In genomic region chr10:110651044-110651958, GRCh38 we compare ENCODE assay signal across 8 cellular contexts. TPM values are rescaled to one million over a fixed set of nuclear protein-coding genes. Genes with fewer than 3 reads are reported as not detected.
A peak's percentile ranks its signal among the peaks of the same experiment; 100 is the strongest.
DNase-seq lines count a peak whose midpoint lies in the region; ATAC-seq, FAIRE-seq and TF ChIP-seq lines count a peak whose summit lies in the region.

No MANE protein-coding gene starts in this region.

- intact Hi-C loops in kidney (cut with DNase I), result no loop called here

- H3K36me3 ChIP-seq in WERI-Rb-1 (no peaks in the 10 kb centered on the region), kidney (ENCODE audit: control insufficient read depth in 1 of 2, insufficient read depth in 2 of 2, low read length in 2 of 2) (no peaks in the 10 kb centered on the region)

- no peaks in the 10 kb centered on the region for H3K27me3 ChIP-seq in WERI-Rb-1 (ENCODE audit: insufficient read depth, low read depth, severe bottlenecking)

- no peak overlapping the region for H3K27ac Mint-ChIP-seq in activated naive CD4-positive, alpha-beta T cell treated with anti-CD3 and anti-CD28 coated beads, Interleukin-2, amount 50 U/mL, for 72 hours
- peak overlapping the region in 1 of 6 donors; percentile 52 for H3K27ac Mint-ChIP-seq in naive B cell
- no peak overlapping the region for H3K27ac Mint-ChIP-seq in endothelial cell (ENCODE audit: unreplicated experiment)

- no peaks in the 10 kb centered on the region for H3K36me3 Mint-ChIP-seq in activated naive CD4-positive, alpha-beta T cell treated with anti-CD3 and anti-CD28 coated beads, Interleukin-2, amount 50 U/mL, for 72 hours
- H3K36me3 Mint-ChIP-seq in naive B cell, result peaks cover 0 to 5% of the 10 kb centered on the region in 2 donors
- no peaks in the 10 kb centered on the region for H3K36me3 Mint-ChIP-seq in endothelial cell (ENCODE audit: low read depth, unreplicated experiment)

- ATAC-seq in activated naive CD4-positive, alpha-beta T cell treated with anti-CD3 and anti-CD28 coated beads, Interleukin-2, amount 50 U/mL, for 72 hours, result peak; percentile 38 to 79
- peak; percentile 81 for ATAC-seq in HG02981 (IDR thresholded peaks at IDR 0.05; ENCODE audit: unreplicated experiment)
- ATAC-seq in naive B cell (ENCODE audit: low read depth in 2 of 2), result peak; percentile 10 to 27

- DNase-seq in activated naive CD4-positive, alpha-beta T cell treated with anti-CD3 and anti-CD28 coated beads, Interleukin-2, amount 50 U/mL, for 72 hours (ENCODE audit: low spot score in 2 of 2), result peak in 1 of 2 donors; percentile 7
- DNase-seq in activated naive CD4-positive, alpha-beta T cell treated with Interleukin-2 at 50 U/mL for 16 hours, result no peak
- DNase-seq in WERI-Rb-1, result peak; percentile 74
- DNase-seq in naive B cell, result no peak
- no peak for DNase-seq in NCI-H2107 treated with DMSO at 0.1 percent for 48 hours (lab: John Stamatoyannopoulos, UW; ENCODE audit: unreplicated experiment)
- no peak for DNase-seq in endothelial cell (ENCODE audit: low spot score)
- DNase-seq in kidney, result no peak

- peaks cover 0 to 5% of the 10 kb centered on the region in 2 donors for H3K4me1 ChIP-seq in kidney (ENCODE audit: control insufficient read depth in 1 of 2, insufficient read depth in 1 of 2, low read depth in 1 of 2, low read length in 2 of 2)

- no peak overlapping the region for H3K9ac ChIP-seq in kidney (ENCODE audit: low read length in 2 of 2)

- H3K9me3 ChIP-seq in WERI-Rb-1 (ENCODE audit: severe bottlenecking) (no peaks in the 10 kb centered on the region), kidney (ENCODE audit: control insufficient read depth in 1 of 2, low read length in 2 of 2) (no peaks in the 10 kb centered on the region)

- no peak for TF ChIP-seq CTCF in WERI-Rb-1 (IDR thresholded peaks at IDR 0.05; ENCODE audit: low read depth, low read length)
- no peak for TF ChIP-seq CTCF in endothelial cell (IDR thresholded peaks at IDR 0.05; ENCODE audit: unreplicated experiment)
- no peak for TF ChIP-seq CTCF in kidney (IDR thresholded peaks at IDR 0.05; ENCODE audit: borderline replicate concordance, extremely low read depth, insufficient read depth)

- H3K27me3 Mint-ChIP-seq in naive B cell (peaks cover 18 to 41% (median 27%) of the 10 kb centered on the region in 3 donors), endothelial cell (ENCODE audit: unreplicated experiment) (no peaks in the 10 kb centered on the region)

- FAIRE-seq in kidney (lab: Jason Lieb, UNC), result no peak

- H3K4me3 ChIP-seq in WERI-Rb-1 (ENCODE audit: low read depth, low read length) (peak overlapping the region; percentile 21), kidney (ENCODE audit: low read length in 2 of 2) (no peak overlapping the region)

- H3K4me3 Mint-ChIP-seq in naive B cell, result no peak overlapping the region
- H3K4me3 Mint-ChIP-seq in endothelial cell (ENCODE audit: unreplicated experiment), result no peak overlapping the region

- peaks cover 15 to 29% (median 22%) of the 10 kb centered on the region in 3 donors for H3K4me1 Mint-ChIP-seq in naive B cell
- no peaks in the 10 kb centered on the region for H3K4me1 Mint-ChIP-seq in endothelial cell (ENCODE audit: unreplicated experiment)

- no peaks in the 10 kb centered on the region for H3K9me3 Mint-ChIP-seq in activated naive CD4-positive, alpha-beta T cell treated with anti-CD3 and anti-CD28 coated beads, Interleukin-2, amount 50 U/mL, for 72 hours
- H3K9me3 Mint-ChIP-seq in naive B cell (peaks cover 0 to 1% (median 0%) of the 10 kb centered on the region in 7 donors), endothelial cell (ENCODE audit: unreplicated experiment) (no peaks in the 10 kb centered on the region)

- H3K27ac ChIP-seq in WERI-Rb-1 (peak overlapping the region; percentile 25; the same call in 1 of the 2 replicates), kidney (ENCODE audit: low read depth in 2 of 2, low read length in 2 of 2) (no peak overlapping the region)

RNA-seq across cellular contexts. Expression of gene RBM20, which starts 7.2 kb away (rescaled TPM):
- under 1 TPM; 0.06 to 0.20 TPM for total RNA-seq in activated naive CD4-positive, alpha-beta T cell treated with anti-CD3 and anti-CD28 coated beads, Interleukin-2, amount 50 U/mL, for 72 hours
- polyA plus RNA-seq in naive B cell (ENCODE audit: low read depth in 6 of 6) (under 1 TPM in 1 of 6 donors, not detected in 5; 0.05 TPM), kidney (ENCODE audit: insufficient read depth, low read depth, low replicate concordance) (0.88 TPM)
- total RNA-seq in endothelial cell (ENCODE audit: unreplicated experiment) (1.0 TPM), kidney (2.1 TPM)

Comparison
In these comparisons a context has a peak if more than half of its experiments do, and no peak if none do; other contexts are left out.
1. ATAC-seq: peak in every context shown above with its lines; median percentile 81 in HG02981; 58 in activated naive CD4-positive, alpha-beta T cell treated with anti-CD3 and anti-CD28 coated beads, Interleukin-2, amount 50 U/mL, for 72 hours; 18 in naive B cell.